ENCODE assay signal across 31 cellular contexts in genomic region chr3:100900671-100901070, GRCh38.
DNase-seq lines count a peak whose midpoint lies in the region; ATAC-seq, FAIRE-seq and TF ChIP-seq lines count a peak whose summit lies in the region.
"Had no signal": no experiment of that assay in that cellular context is flagged by ENCODE, and none has a peak within 500 bp of the region (broad histone marks: within the 10 kb centered on the region; RNA-seq: fewer than 3 reads in every experiment).

No MANE protein-coding gene starts in this region.

- H3K9me3 ChIP-seq in HepG2 (ENCODE audit: low read length) = no peaks in the 10 kb centered on the region
- H3K9me3 ChIP-seq: A549, body of pancreas, thoracic aorta had no signal

- H3K9ac ChIP-seq in HepG2 (ENCODE audit: insufficient read depth, low read depth, low read length) = no peak overlapping the region

- H4K20me1 ChIP-seq in HepG2 (ENCODE audit: insufficient read depth, low read length) = no peaks in the 10 kb centered on the region

- TF ChIP-seq RAD21 in HepG2 (CRISPR knock-in tag; IDR thresholded peaks at IDR 0.05) = no peak

- no peak for FAIRE-seq in HTR-8/SVneo (lab: Jason Lieb, UNC)
- FAIRE-seq in bronchial epithelial cell (lab: Jason Lieb, UNC) = no peak
- no peak for FAIRE-seq in HepG2 (lab: Jason Lieb, UNC)
- FAIRE-seq: A549, urothelium cell line had no signal

- H3K27ac ChIP-seq in ACC112 (ENCODE audit: low read depth, low read length) = peak overlapping the region; percentile 84
- H3K27ac ChIP-seq in HepG2 (ENCODE audit: extremely low read length, insufficient read depth, low read length) = no peak overlapping the region
- H3K27ac ChIP-seq: A549, body of pancreas, skin epidermis, thoracic aorta had no signal

- H3K4me3 ChIP-seq in ACC112 (ENCODE audit: low read depth, low read length) (peak overlapping the region; percentile 17; the same call in 1 of the 2 replicates), bronchial epithelial cell (ENCODE audit: low read depth, low read length) (no peak overlapping the region), HepG2 (replicated peaks in 1 of 3; ENCODE audit: insufficient read depth in 1 of 3, low read depth in 2 of 3, low read length in 3 of 3) (no peak overlapping the region)
- H3K4me3 ChIP-seq: A549, body of pancreas, skin epidermis, thoracic aorta had no signal

- in situ Hi-C loops in HepG2 (cut with HindIII; ENCODE audit: extremely low pct_ligation_motif_present, low pct_unique_long_range_greater_than_20kb) = no loop called here

- TF ChIP-seq EP300 in HepG2 (IDR thresholded peaks at IDR 0.05; ENCODE audit: low read depth in 2 of 2, low read length in 2 of 2) (no peak), HepG2 (CRISPR knock-in tag; IDR thresholded peaks at IDR 0.05; ENCODE audit: borderline replicate concordance) (no peak)

- BruUV-seq in HepG2 (replicated peaks; lab: Mats Ljungman, UMichigan) = no TSS peak

- H3K4me1 ChIP-seq in ACC112 (ENCODE audit: control insufficient read depth, insufficient read depth, low read length, unreplicated experiment) (peaks cover 46% of the 10 kb centered on the region), HepG2 (ENCODE audit: insufficient read depth, low read length) (no peaks in the 10 kb centered on the region)
- H3K4me1 ChIP-seq: A549, body of pancreas had no signal

- 93% methylated on average over 1 of the region's 1 CpG for WGBS in HepG2 (ENCODE audit: low lambda C conversion rate)

- H3K79me2 ChIP-seq in ACC112 (ENCODE audit: control insufficient read depth, insufficient read depth, low read length, unreplicated experiment) (no peaks in the 10 kb centered on the region), HepG2 (ENCODE audit: insufficient read depth, low read length) (no peaks in the 10 kb centered on the region)

- ATAC-seq in HepG2 (no peak), GM19395 (IDR thresholded peaks at IDR 0.05; ENCODE audit: unreplicated experiment) (no peak)
- ATAC-seq: A549; activated naive CD8-positive, alpha-beta T cell treated with anti-CD3 and anti-CD28 coated beads, Interleukin-2, amount 50 U/mL, for 24 hours; body of pancreas had no signal

- no peaks in the 10 kb centered on the region for H3K27me3 ChIP-seq in ACC112 (ENCODE audit: insufficient read depth, low read length)
- H3K27me3 ChIP-seq in bronchial epithelial cell (ENCODE audit: control insufficient read depth, insufficient read depth, low read length) = no peaks in the 10 kb centered on the region
- H3K27me3 ChIP-seq in HepG2 (ENCODE audit: control insufficient read depth in 1 of 2, insufficient read depth in 2 of 2, low read length in 2 of 2) = no peaks in the 10 kb centered on the region
- H3K27me3 ChIP-seq: body of pancreas had no signal

- no peak overlapping the region for H3K4me2 ChIP-seq in HepG2 (ENCODE audit: low read depth, low read length)
- H3K4me2 ChIP-seq: A549 had no signal

- POLR2A ChIA-PET in HepG2 (lab: Yijun Ruan, JAX) = no interaction called here

- CTCF ChIA-PET in HepG2 (lab: Yijun Ruan, JAX; ENCODE audit: low intra/inter-chr PET ratio, low total read pairs) = no interaction called here

- H3K36me3 ChIP-seq in ACC112 (ENCODE audit: insufficient read depth, low read length) (peaks cover 14% of the 10 kb centered on the region), bronchial epithelial cell (ENCODE audit: control insufficient read depth, insufficient read depth, low read length) (no peaks in the 10 kb centered on the region), HepG2 (replicated peaks in 1 of 2; ENCODE audit: control insufficient read depth in 1 of 2, insufficient read depth in 2 of 2, low read length in 2 of 2) (no peaks in the 10 kb centered on the region)
- H3K36me3 ChIP-seq: thoracic aorta had no signal

- DNase-seq in HTR-8/SVneo (ENCODE audit: insufficient read length, low spot score) = peak; percentile 5
- DNase-seq in bronchial epithelial cell (ENCODE audit: low read depth) = peak; percentile 74
- DNase-seq in lung microvascular endothelial cell (ENCODE audit: low read depth in 2 of 2) = peak; percentile 66 to 83
- no peak for DNase-seq in MV-4-11 (lab: John Stamatoyannopoulos, UW)
- DNase-seq in HepG2 (ENCODE audit: low spot score) = no peak
- DNase-seq in activated CD8-positive, alpha-beta memory T cell treated with anti-CD3 and anti-CD28 coated beads for 24 hours = no peak
- DNase-seq: activated CD4-positive, alpha-beta T cell treated with anti-CD3 and anti-CD28 coated beads, Interleukin-2, amount 10 ng/mL, durations not matched to agents 24 days and 14 days; activated gamma-delta T cell; activated naive CD8-positive, alpha-beta T cell treated with anti-CD3 and anti-CD28 coated beads, Interleukin-2, amount 50 U/mL, for 24 hours; activated T-cell treated with anti-CD3 and anti-CD28 coated beads, Interleukin-2, amount 50 U/mL, for 24 hours; body of pancreas; CD8-positive, alpha-beta memory T cell; DMS 273 treated with DMSO at 0.1 percent for 48 hours; H7; hypothalamus; immature natural killer cell; KBM-7; MM.1S; naive B cell; NCI-H1417; NCI-H2081 treated with DMSO at 0.1 percent for 48 hours; NCI-H345; NCI-H748 treated with DMSO at 0.1 percent for 48 hours; RPMI8226; T-helper 9 cell had no signal

- no peak for TF ChIP-seq POLR2A in HepG2 (IDR thresholded peaks at IDR 0.05; ENCODE audit: insufficient read depth in 1 of 2, low read depth in 2 of 2, low read length in 2 of 2)

- intact Hi-C loops in HepG2 (cut with micrococcal nuclease; ENCODE audit: unreplicated experiment) = no loop called here

- H2AFZ ChIP-seq in ACC112 (ENCODE audit: low read length, unreplicated experiment) (peak overlapping the region; percentile 16), HepG2 (ENCODE audit: low read length) (no peak overlapping the region)

- no peak for TF ChIP-seq CTCF in bronchial epithelial cell (IDR thresholded peaks at IDR 0.05; ENCODE audit: insufficient read depth, low read length, severe bottlenecking)
- TF ChIP-seq CTCF in HepG2 (CRISPR knock-in tag; IDR thresholded peaks at IDR 0.05) = no peak

TF ChIP-seq in HepG2, 621 proteins besides CTCF, POLR2A, EP300 and RAD21:
- TF ChIP-seq HNRNPK (IDR thresholded peaks at IDR 0.05; ENCODE audit: low read depth, low read length, poor library complexity, severe bottlenecking) (no peak), ZNF879 (CRISPR knock-in tag; IDR thresholded peaks at IDR 0.05) (no peak), ZNF768 (CRISPR knock-in tag; IDR thresholded peaks at IDR 0.05) (no peak), ZNF7 (CRISPR knock-in tag; IDR thresholded peaks at IDR 0.05) (no peak), IKZF1 (IDR thresholded peaks at IDR 0.05) (no peak), HDAC1 (CRISPR knock-in tag; IDR thresholded peaks at IDR 0.05) (no peak), ZNF704 (CRISPR knock-in tag; IDR thresholded peaks at IDR 0.05; ENCODE audit: borderline replicate concordance) (no peak), SMAD9 (CRISPR knock-in tag; IDR thresholded peaks at IDR 0.05) (no peak), ZNF282 (IDR thresholded peaks at IDR 0.05; ENCODE audit: partially characterized antibody) (no peak), HNRNPLL (IDR thresholded peaks at IDR 0.05; ENCODE audit: low read depth, low read length, poor library complexity, severe bottlenecking) (no peak), ZNF713 (CRISPR knock-in tag; IDR thresholded peaks at IDR 0.05) (no peak), NPAS2 (CRISPR knock-in tag; IDR thresholded peaks at IDR 0.05; ENCODE audit: borderline replicate concordance) (no peak), MED1 (CRISPR knock-in tag; IDR thresholded peaks at IDR 0.05) (no peak), ZNF180 (CRISPR knock-in tag; IDR thresholded peaks at IDR 0.05; ENCODE audit: borderline replicate concordance, low read depth) (no peak), PCBP1 (IDR thresholded peaks at IDR 0.05; ENCODE audit: borderline replicate concordance, low read depth, low read length) (no peak), E2F2 (CRISPR knock-in tag; IDR thresholded peaks at IDR 0.05; ENCODE audit: borderline replicate concordance) (no peak)

Comparison
In these comparisons a context has a peak if more than half of its experiments do, and no peak if none do; other contexts are left out.
1. DNase-seq: peak in HTR-8/SVneo (single experiment), bronchial epithelial cell (single experiment) and lung microvascular endothelial cell (2 of 2); none in MV-4-11 (single experiment), HepG2 (single experiment) and activated CD8-positive, alpha-beta memory T cell treated with anti-CD3 and anti-CD28 coated beads for 24 hours (single experiment).